8 cellular contexts compared by ENCODE assay signal in genomic region chr11:75313457-75314272, GRCh38. TPM values are rescaled to one million over a fixed set of nuclear protein-coding genes. Genes with fewer than 3 reads are reported as not detected.
DNase-seq lines count a peak whose midpoint lies in the region; ATAC-seq and TF ChIP-seq lines count a peak whose summit lies in the region.

No MANE protein-coding gene starts in this region.

- H3K27me3 Mint-ChIP-seq in brain = no peaks in the 10 kb centered on the region

- ATAC-seq in HG03571 (IDR thresholded peaks at IDR 0.05; ENCODE audit: unreplicated experiment) = no peak

- peak overlapping the region in 3 of 5 experiments; percentile 48 to 59 (median 51) for H3K27ac Mint-ChIP-seq in brain

- no peak for TF ChIP-seq CTCF in brain (conservative IDR thresholded peaks at IDR 0.05)

- no peak overlapping the region for H3K4me3 Mint-ChIP-seq in brain

- CTCF ChIA-PET in HEK293T (lab: Yijun Ruan, JAX) = no interaction called here

- H3K27ac ChIP-seq in substantia nigra (ENCODE audit: low read depth, low read length, poor library complexity, severe bottlenecking) = peak overlapping the region; percentile 83

- DNase-seq in LHCN-M2 (ENCODE audit: low read depth) (peak; percentile 83), kidney tubule cell (ENCODE audit: low spot score) (peak; percentile 40), substantia nigra (lab: John Stamatoyannopoulos, UW) (peak in 22 of 49 donors; percentile 15 to 68 (median 44)), HEK293T (ENCODE audit: extremely low spot score) (no peak), CD1c-positive myeloid dendritic cell (ENCODE audit: extremely low spot score) (no peak)
- no peak for DNase-seq in activated T-cell treated with anti-CD3 and anti-CD28 coated beads, Interleukin-2, amount 50 U/mL, for 1 hour

- peaks cover 43% of the 10 kb centered on the region for H3K4me1 Mint-ChIP-seq in brain

- peaks cover 6% of the 10 kb centered on the region for H3K36me3 Mint-ChIP-seq in brain

- peaks cover 0 to 10% (median 0%) of the 10 kb centered on the region in 5 experiments for H3K9me3 Mint-ChIP-seq in brain

- POLR2A ChIA-PET in HEK293T (lab: Yijun Ruan, JAX) = no interaction called here

TF ChIP-seq in HEK293T, 16 proteins besides CTCF, POLR2A, EP300 and RAD21:
- TF ChIP-seq TARDBP (IDR thresholded peaks at IDR 0.05) (no peak), ARNT (IDR thresholded peaks at IDR 0.05) (no peak), NFRKB (IDR thresholded peaks at IDR 0.05) (no peak), ELF4 (IDR thresholded peaks at IDR 0.05) (no peak), SUZ12 (IDR thresholded peaks at IDR 0.05) (no peak), PKNOX1 (IDR thresholded peaks at IDR 0.05) (no peak), L3MBTL2 (conservative IDR thresholded peaks at IDR 0.05) (no peak), ZNF384 (IDR thresholded peaks at IDR 0.05) (no peak)

RNA-seq across cellular contexts. Expression of gene ARRB1, which starts 37.8 kb away (rescaled TPM):
- total RNA-seq in LHCN-M2 (2014; rRNA removed) = 16.7 and 22.4 TPM in 2 replicates
- polyA plus RNA-seq in LHCN-M2 (2012) = 20.4 TPM
- polyA plus RNA-seq in brain (ENCODE audit: insufficient read depth, low read depth, low replicate concordance) = 24.8 TPM

Comparison
In these comparisons a context has a peak if more than half of its experiments do, and no peak if none do; other contexts are left out.
1. DNase-seq: peak in LHCN-M2 (single experiment) and kidney tubule cell (single experiment); none in activated T-cell treated with anti-CD3 and anti-CD28 coated beads, Interleukin-2, amount 50 U/mL, for 1 hour (single experiment), HEK293T (single experiment) and CD1c-positive myeloid dendritic cell (single experiment).